Comparison of ENCODE assay signal across 8 cellular contexts in the genomic region with DNA sequence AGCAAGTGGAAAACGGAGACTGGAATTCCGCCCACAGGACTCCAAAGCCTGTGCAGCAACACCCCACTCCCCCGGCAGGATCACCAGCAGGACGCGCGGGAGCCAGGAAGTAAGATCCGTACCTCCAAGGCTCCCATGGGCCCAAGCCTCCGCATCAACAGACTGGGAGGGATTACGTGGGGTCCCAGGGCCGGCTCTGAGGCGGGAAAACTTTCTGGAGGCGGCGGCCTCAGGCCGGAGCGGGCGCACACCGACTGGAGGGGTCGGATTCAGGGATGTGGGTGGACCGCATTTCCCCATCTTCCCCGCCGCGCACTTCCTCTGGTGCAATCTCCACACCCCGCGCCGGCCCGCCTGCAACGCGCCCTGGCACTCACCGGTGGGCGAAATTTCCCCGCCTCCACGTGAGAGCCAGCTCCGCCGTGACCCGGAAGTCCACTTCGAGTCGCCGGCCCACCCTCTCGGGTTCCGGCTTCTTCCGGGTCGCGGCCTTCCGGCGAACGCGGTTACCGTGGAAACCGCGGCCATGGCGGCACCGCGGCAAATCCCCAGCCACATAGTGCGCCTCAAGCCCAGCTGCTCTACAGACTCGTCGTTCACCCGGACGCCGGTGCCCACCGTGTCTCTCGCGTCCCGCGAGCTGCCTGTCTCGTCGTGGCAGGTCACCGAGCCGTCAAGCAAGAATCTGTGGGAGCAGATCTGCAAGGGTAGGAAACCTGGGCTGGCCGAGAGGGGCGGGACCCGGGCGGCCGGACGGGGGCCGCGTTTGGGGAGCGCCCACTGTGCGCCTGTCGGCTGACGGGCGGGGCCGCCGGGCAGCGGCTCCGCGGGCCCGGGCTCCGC. TPM values are rescaled to one million over a fixed set of nuclear protein-coding genes. Genes with fewer than 3 reads are reported as not detected.
DNase-seq lines count a peak whose midpoint lies in the region; ATAC-seq and TF ChIP-seq lines count a peak whose summit lies in the region.

A gene with protein sequence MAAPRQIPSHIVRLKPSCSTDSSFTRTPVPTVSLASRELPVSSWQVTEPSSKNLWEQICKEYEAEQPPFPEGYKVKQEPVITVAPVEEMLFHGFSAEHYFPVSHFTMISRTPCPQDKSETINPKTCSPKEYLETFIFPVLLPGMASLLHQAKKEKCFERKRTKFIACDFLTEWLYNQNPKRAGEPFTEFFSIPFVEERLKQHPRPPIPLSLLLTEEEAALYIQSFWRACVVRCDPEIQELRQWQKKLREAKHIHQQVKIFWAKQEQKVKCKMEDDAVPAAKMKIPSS (plus strand): TSS at position 491 of the 843 bp plus-strand sequence. CDS start 36 bp downstream, at position 527.
A gene with protein sequence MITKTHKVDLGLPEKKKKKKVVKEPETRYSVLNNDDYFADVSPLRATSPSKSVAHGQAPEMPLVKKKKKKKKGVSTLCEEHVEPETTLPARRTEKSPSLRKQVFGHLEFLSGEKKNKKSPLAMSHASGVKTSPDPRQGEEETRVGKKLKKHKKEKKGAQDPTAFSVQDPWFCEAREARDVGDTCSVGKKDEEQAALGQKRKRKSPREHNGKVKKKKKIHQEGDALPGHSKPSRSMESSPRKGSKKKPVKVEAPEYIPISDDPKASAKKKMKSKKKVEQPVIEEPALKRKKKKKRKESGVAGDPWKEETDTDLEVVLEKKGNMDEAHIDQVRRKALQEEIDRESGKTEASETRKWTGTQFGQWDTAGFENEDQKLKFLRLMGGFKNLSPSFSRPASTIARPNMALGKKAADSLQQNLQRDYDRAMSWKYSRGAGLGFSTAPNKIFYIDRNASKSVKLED (minus strand): TSS at position 447 of the 843 bp plus-strand sequence. CDS start 3,192 bp downstream, outside the sequence.

- no peak for TF ChIP-seq EP300 in esophagus muscularis mucosa (IDR thresholded peaks at IDR 0.05)

- H3K27ac ChIP-seq in HUES6 (ENCODE audit: low read depth, low read length) = peak within 1 kb of the TSS; percentile 89
- peak within 1 kb of the TSS; percentile 77 to 93 (median 86) for H3K27ac ChIP-seq in esophagus muscularis mucosa (replicated peaks in 1 of 4)
- peak within 1 kb of the TSS; percentile 36 for H3K27ac ChIP-seq in muscle layer of colon (ENCODE audit: low read depth, low read length)

- H3K4me1 ChIP-seq in HUES6 (ENCODE audit: control insufficient read depth, insufficient read depth, low read length) = peaks cover 12% of the 10 kb centered on the region
- peaks cover 29 to 40% (median 34%) of the 10 kb centered on the region in 4 donors for H3K4me1 ChIP-seq in esophagus muscularis mucosa
- H3K4me1 ChIP-seq in muscle layer of colon (ENCODE audit: insufficient read depth, low read length) = peaks cover 20% of the 10 kb centered on the region

- TF ChIP-seq CTCF in esophagus muscularis mucosa (IDR thresholded peaks at IDR 0.05) = peak in 1 of 3 experiments; percentile 10

- WGBS in esophagus muscularis mucosa = no CpG with 5 or more reads among the region's 88 CpGs

- H3K9me3 ChIP-seq in HUES6 (ENCODE audit: control insufficient read depth, insufficient read depth, low read depth, low read length) (no peaks in the 10 kb centered on the region), esophagus muscularis mucosa (no peaks in the 10 kb centered on the region), muscle layer of colon (ENCODE audit: low read length) (no peaks in the 10 kb centered on the region)

- DNase-seq in DMS153 treated with DMSO at 0.1 percent for 48 hours (lab: John Stamatoyannopoulos, UW; ENCODE audit: unreplicated experiment) (peak; percentile 43), OCI-M1 (lab: John Stamatoyannopoulos, UW) (peak; percentile 89), esophagus muscularis mucosa (ENCODE audit: extremely low spot score) (peak; percentile 97)
- DNase-seq in activated T-cell treated with anti-CD3 and anti-CD28 coated beads, Interleukin-2, amount 50 U/mL, for 48 hours = peak; percentile 88 to 92
- peak; percentile 74 to 76 for DNase-seq in stimulated activated CD8-positive, alpha-beta memory T cell treated with anti-CD3 and anti-CD28 coated beads, Interleukin-7, amount 100 ng/mL, for 1 hour (ENCODE audit: low read depth in 2 of 2)

- H3K27me3 ChIP-seq in HUES6 (ENCODE audit: control insufficient read depth, insufficient read depth, low read length) = no peaks in the 10 kb centered on the region
- H3K27me3 ChIP-seq in esophagus muscularis mucosa = no peaks in the 10 kb centered on the region
- H3K27me3 ChIP-seq in muscle layer of colon (ENCODE audit: control insufficient read depth in 1 of 2, insufficient read depth in 2 of 2, low read length in 2 of 2) = no peaks in the 10 kb centered on the region

- intact Hi-C loops in esophagus muscularis mucosa (cut with DNase I) = loop anchor here (5.0 to 10.0 kb wide), 2 partner anchors 163 to 169 kb away; a partner anchor contains a TSS

- H3K9ac ChIP-seq in HUES6 (ENCODE audit: low read length) (peak within 1 kb of the TSS; percentile 88), muscle layer of colon (ENCODE audit: low read length) (peak within 1 kb of the TSS; percentile 51)

- ATAC-seq in GM21447 (IDR thresholded peaks at IDR 0.05; ENCODE audit: unreplicated experiment) = peak; percentile 89

- H3K36me3 ChIP-seq in HUES6 (ENCODE audit: control insufficient read depth, insufficient read depth, low read length) = peaks cover 28% of the 10 kb centered on the region
- peaks cover 0 to 18% (median 12%) of the 10 kb centered on the region in 4 donors for H3K36me3 ChIP-seq in esophagus muscularis mucosa
- peaks cover 8% of the 10 kb centered on the region for H3K36me3 ChIP-seq in muscle layer of colon (ENCODE audit: insufficient read depth, low read length)

- peak; percentile 51 for TF ChIP-seq POLR2A in esophagus muscularis mucosa (IDR thresholded peaks at IDR 0.05; ENCODE audit: low read depth)

- H3K4me3 ChIP-seq in HUES6 (ENCODE audit: low read depth, low read length) (peak within 1 kb of the TSS; percentile 93), esophagus muscularis mucosa (peak within 1 kb of the TSS; percentile 86 to 97 (median 92)), muscle layer of colon (ENCODE audit: low read depth in 1 of 2, low read length in 2 of 2) (peak within 1 kb of the TSS; percentile 91 to 94)

RNA-seq across cellular contexts. Expression of the first gene that starts in this region (rescaled TPM):
- 10 to 100 TPM in 1 of 4 donors, 1 to 10 TPM in 3; 7.4 to 10.4 (median 8.6) TPM for total RNA-seq in esophagus muscularis mucosa

RNA-seq across cellular contexts. Expression of the second gene that starts in this region (rescaled TPM):
- 1 to 10 TPM; 7.3 to 9.9 (median 9.1) TPM for total RNA-seq in esophagus muscularis mucosa

Comparison
In these comparisons a context has a peak if more than half of its experiments do, and no peak if none do; other contexts are left out.
1. Peak in every context shown above with its lines: DNase-seq, ATAC-seq, H3K4me3 ChIP-seq and H3K27ac ChIP-seq.
2. DNase-seq: peak in every context shown above with its lines; median percentile 97 in esophagus muscularis mucosa; 90 in activated T-cell treated with anti-CD3 and anti-CD28 coated beads, Interleukin-2, amount 50 U/mL, for 48 hours; 89 in OCI-M1; 75 in stimulated activated CD8-positive, alpha-beta memory T cell treated with anti-CD3 and anti-CD28 coated beads, Interleukin-7, amount 100 ng/mL, for 1 hour; 43 in DMS153 treated with DMSO at 0.1 percent for 48 hours.
3. H3K27ac ChIP-seq: peak in every context shown above with its lines; median percentile 89 in HUES6; 86 in esophagus muscularis mucosa; 36 in muscle layer of colon.